1 cellular context compared by ENCODE assay signal in the genomic region with DNA sequence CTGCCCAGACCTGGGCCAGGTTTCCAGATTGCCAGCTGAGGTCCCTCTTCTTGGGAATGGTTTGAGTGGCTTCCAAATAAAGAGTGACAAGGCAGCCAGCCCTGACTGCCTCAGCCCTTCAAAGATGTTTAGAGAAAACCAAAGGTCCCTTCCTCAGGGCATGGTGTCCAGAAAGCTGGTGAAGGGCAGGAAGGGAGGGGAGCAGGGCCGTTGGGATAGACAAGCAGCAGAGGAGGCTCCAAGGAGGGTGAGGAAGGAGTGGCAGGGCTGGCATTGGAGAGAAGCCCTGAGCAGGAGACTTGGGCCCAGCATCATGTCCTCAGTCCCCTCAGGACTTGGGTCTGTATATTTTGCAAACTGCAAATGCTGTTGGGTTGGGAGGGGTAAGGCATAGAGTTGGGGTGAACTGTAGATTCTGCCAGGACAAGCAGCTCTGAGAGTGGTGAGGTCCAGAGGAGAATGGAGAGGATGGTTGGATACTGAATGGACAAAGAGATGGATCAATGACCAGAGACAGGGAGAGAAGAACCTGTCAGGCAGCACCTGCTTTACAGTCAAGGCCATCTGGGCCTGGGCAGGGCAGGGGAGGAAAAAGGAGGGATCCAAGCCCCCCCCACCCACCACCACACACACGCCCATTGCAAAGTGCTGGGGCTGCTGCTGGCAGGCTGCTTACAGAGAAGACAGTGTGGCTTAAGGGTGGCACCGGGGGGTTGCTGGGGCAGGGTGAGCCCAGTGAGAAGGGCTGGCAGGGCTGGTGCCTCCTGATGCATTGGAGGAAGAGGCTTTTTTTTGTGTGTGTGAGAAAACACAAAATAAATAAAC.
TF ChIP-seq lines count a peak whose summit lies in the region.

No MANE protein-coding gene starts in this region.

TF ChIP-seq in K562, 482 proteins besides CTCF, POLR2A, EP300 and RAD21:
- TF ChIP-seq BRD9 (IDR thresholded peaks at IDR 0.05; ENCODE audit: low read depth, partially characterized antibody) = no peak
- TF ChIP-seq, protein P1, sequence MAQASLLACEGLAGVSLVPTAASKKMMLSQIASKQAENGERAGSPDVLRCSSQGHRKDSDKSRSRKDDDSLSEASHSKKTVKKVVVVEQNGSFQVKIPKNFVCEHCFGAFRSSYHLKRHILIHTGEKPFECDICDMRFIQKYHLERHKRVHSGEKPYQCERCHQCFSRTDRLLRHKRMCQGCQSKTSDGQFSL (CRISPR knock-in tag; IDR thresholded peaks at IDR 0.05) = 0 out of 2 replicates have a peak, but pooled peaks have one; percentile 10
- TF ChIP-seq, protein P1 (tag; IDR thresholded peaks at IDR 0.05) = no peak
- peak; percentile 40; the same call in 1 of the 2 replicates for TF ChIP-seq POLR2G (IDR thresholded peaks at IDR 0.05; ENCODE audit: low read depth, low read length)
